8 cellular contexts compared by ENCODE assay signal in the genomic region with DNA sequence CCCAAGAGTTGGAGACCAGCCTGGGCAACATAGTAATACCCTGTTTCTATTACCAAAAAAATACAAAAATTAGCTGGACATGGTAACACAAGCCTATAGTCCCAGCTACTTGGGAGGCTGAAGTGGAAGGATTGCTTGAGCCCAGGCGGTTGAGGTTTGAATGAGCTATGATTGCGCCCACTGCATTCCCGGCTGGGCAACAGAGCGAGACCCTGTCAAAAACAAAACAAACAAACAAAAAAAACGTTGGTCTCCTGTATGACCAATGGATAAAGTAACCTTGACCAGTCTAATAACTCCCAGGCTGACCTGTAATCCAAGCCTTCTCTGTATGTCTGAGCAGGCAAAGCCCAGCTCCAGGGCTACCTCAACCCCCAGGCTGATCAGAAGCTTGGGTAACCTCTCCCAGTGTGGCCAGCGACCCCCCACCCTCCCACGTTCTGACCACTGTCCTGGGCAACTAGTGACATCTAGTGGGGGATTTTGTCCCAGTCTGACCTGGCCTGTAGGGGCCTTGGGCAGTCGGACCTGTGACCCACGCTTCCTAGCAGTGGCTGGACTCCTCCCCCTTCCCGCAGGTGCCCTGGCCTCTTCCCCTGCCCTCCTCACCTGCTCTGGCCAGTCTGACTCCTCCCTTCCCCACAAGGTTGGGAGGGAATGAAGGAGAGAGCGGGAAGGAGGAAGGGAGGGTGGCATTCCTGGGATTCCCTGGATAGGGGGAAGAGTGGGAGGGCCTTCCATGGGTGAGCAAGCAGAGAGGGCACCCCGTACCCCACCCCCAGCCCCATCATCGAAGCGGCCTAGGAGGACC. TPM values are rescaled to one million over a fixed set of nuclear protein-coding genes. Genes with fewer than 3 reads are reported as not detected.
DNase-seq lines count a peak whose midpoint lies in the region; ATAC-seq and TF ChIP-seq lines count a peak whose summit lies in the region.

No MANE protein-coding gene starts in this region.

- H3K27ac Mint-ChIP-seq in effector memory CD8-positive, alpha-beta T cell, result no peak overlapping the region

- BruUV-seq in A673 (replicated peaks; lab: Mats Ljungman, UMichigan), result no TSS peak

- no peak for ATAC-seq in effector memory CD8-positive, alpha-beta T cell (replicated peaks)
- no peak for ATAC-seq in GM19324 (IDR thresholded peaks at IDR 0.05; ENCODE audit: low FRiP score, unreplicated experiment)

- peaks cover 3% of the 10 kb centered on the region for H3K36me3 Mint-ChIP-seq in effector memory CD8-positive, alpha-beta T cell (ENCODE audit: insufficient read depth)

- H3K36me3 ChIP-seq in A673 (ENCODE audit: insufficient read depth, low read length, poor library complexity, severe bottlenecking) (no peaks in the 10 kb centered on the region), adipocyte (ENCODE audit: control insufficient read depth, insufficient read depth, low read length, severe bottlenecking) (no peaks in the 10 kb centered on the region), iPS-15b (ENCODE audit: control insufficient read depth, insufficient read depth, low read length) (peaks cover 4% of the 10 kb centered on the region), stomach smooth muscle (ENCODE audit: control insufficient read depth in 2 of 2, insufficient read depth in 2 of 2, low read length in 2 of 2) (no peaks in the 10 kb centered on the region)

- DNase-seq in A673 (ENCODE audit: low spot score), result no peak
- peak; percentile 56 for DNase-seq in HS-27A (ENCODE audit: low read depth)
- DNase-seq in adipocyte (ENCODE audit: low read depth), result peak; percentile 67
- no peak for DNase-seq in effector memory CD8-positive, alpha-beta T cell
- no peak for DNase-seq in NCI-H187 (lab: John Stamatoyannopoulos, UW)

- no peaks in the 10 kb centered on the region for H3K9me3 ChIP-seq in A673 (ENCODE audit: low read depth, low read length, poor library complexity, severe bottlenecking)
- H3K9me3 ChIP-seq in adipocyte (ENCODE audit: control insufficient read depth, low read length), result peaks cover 10% of the 10 kb centered on the region
- H3K9me3 ChIP-seq in iPS-15b (ENCODE audit: control insufficient read depth, insufficient read depth, low read length), result no peaks in the 10 kb centered on the region
- H3K9me3 ChIP-seq in stomach smooth muscle (ENCODE audit: control insufficient read depth in 2 of 2, low read length in 2 of 2), result no peaks in the 10 kb centered on the region

- H3K4me3 ChIP-seq in A673 (ENCODE audit: low read depth, low read length, poor library complexity, severe bottlenecking), result no peak overlapping the region
- H3K4me3 ChIP-seq in adipocyte (ENCODE audit: low read length), result no peak overlapping the region
- peak overlapping the region; percentile 60 for H3K4me3 ChIP-seq in iPS-15b (ENCODE audit: low read depth, low read length)
- H3K4me3 ChIP-seq in stomach smooth muscle (ENCODE audit: low read length in 2 of 2), result peak overlapping the region in 1 of 2 donors; percentile 67

- intact Hi-C loops in A673 (cut with micrococcal nuclease; ENCODE audit: unreplicated experiment), result no loop called here

- H3K4me3 Mint-ChIP-seq in effector memory CD8-positive, alpha-beta T cell, result peak overlapping the region in 1 of 2 donors; percentile 48

- TF ChIP-seq CTCF in A673 (conservative IDR thresholded peaks at IDR 0.05; ENCODE audit: low read depth, low read length), result 0 out of 2 replicates have a peak, but pooled peaks have one; percentile 12

- CTCF ChIA-PET in A673 (lab: Charles Lee), result interaction anchor here (1.2 kb wide), 1 partner anchor 37 kb away, joined by 4 read pairs; no protein-coding TSS in a partner anchor

- H3K4me1 Mint-ChIP-seq in effector memory CD8-positive, alpha-beta T cell (ENCODE audit: low read depth in 2 of 2), result peaks cover 0 to 4% of the 10 kb centered on the region in 2 donors

- H3K4me1 ChIP-seq in A673 (ENCODE audit: insufficient read depth, low read length, poor library complexity, severe bottlenecking) (no peaks in the 10 kb centered on the region), adipocyte (ENCODE audit: control insufficient read depth, insufficient read depth, low read length) (peaks cover 10% of the 10 kb centered on the region), iPS-15b (ENCODE audit: control insufficient read depth, insufficient read depth, low read length) (peaks cover 16% of the 10 kb centered on the region), stomach smooth muscle (ENCODE audit: control insufficient read depth, insufficient read depth, low read length) (peaks cover 31% of the 10 kb centered on the region)

- H3K9ac ChIP-seq in adipocyte (ENCODE audit: low read length), result no peak overlapping the region
- H3K9ac ChIP-seq in iPS-15b (ENCODE audit: low read depth, low read length), result no peak overlapping the region
- H3K9ac ChIP-seq in stomach smooth muscle (ENCODE audit: low read length in 2 of 2), result peak overlapping the region in 1 of 2 donors; percentile 42

- H3K9me3 Mint-ChIP-seq in effector memory CD8-positive, alpha-beta T cell, result no peaks in the 10 kb centered on the region

- no peak overlapping the region for H3K27ac ChIP-seq in A673 (ENCODE audit: low read depth, low read length, poor library complexity, severe bottlenecking)
- H3K27ac ChIP-seq in stomach smooth muscle (ENCODE audit: low read length), result peak overlapping the region; percentile 6

- no peaks in the 10 kb centered on the region for H3K27me3 ChIP-seq in A673 (replicated peaks; ENCODE audit: insufficient read depth, low read depth, low read length, poor library complexity)
- no peaks in the 10 kb centered on the region for H3K27me3 ChIP-seq in adipocyte (replicated peaks; ENCODE audit: control insufficient read depth, insufficient read depth, low read length)
- H3K27me3 ChIP-seq in iPS-15b (ENCODE audit: control insufficient read depth, insufficient read depth, low read length), result peaks cover 29% of the 10 kb centered on the region
- no peaks in the 10 kb centered on the region for H3K27me3 ChIP-seq in stomach smooth muscle (ENCODE audit: control insufficient read depth in 1 of 2, insufficient read depth in 2 of 2, low read length in 2 of 2)

- POLR2A ChIA-PET in A673 (lab: Charles Lee; ENCODE audit: low non-redundant PET), result no interaction called here

- peaks cover 33 to 58% of the 10 kb centered on the region in 2 donors for H3K27me3 Mint-ChIP-seq in effector memory CD8-positive, alpha-beta T cell

RNA-seq across cellular contexts. Expression of a gene that starts 1.0 kb away (rescaled TPM):
- 3.4 and 6.6 TPM in 2 replicates for total RNA-seq in A673 (2021)

RNA-seq across cellular contexts. Expression of a gene that starts 30.2 kb away (rescaled TPM):
- not detected in 2 replicates for total RNA-seq in A673 (2021)

RNA-seq across cellular contexts. Expression of a gene that starts 38.2 kb away (rescaled TPM):
- total RNA-seq in A673 (2021), result 76.7 and 83.6 TPM in 2 replicates

RNA-seq across cellular contexts. Expression of a gene that starts 59.3 kb away (rescaled TPM):
- 6.6 and 9.9 TPM in 2 replicates for total RNA-seq in A673 (2021)

Comparison
In these comparisons a context has a peak if more than half of its experiments do, and no peak if none do; other contexts are left out.
1. DNase-seq: peak in HS-27A (single experiment) and adipocyte (single experiment); none in A673 (single experiment), effector memory CD8-positive, alpha-beta T cell (0 of 3) and NCI-H187 (0 of 2).